8 cellular contexts compared by ENCODE assay signal in genomic region chr7:37833107-37833817, GRCh38. TPM values are rescaled to one million over a fixed set of nuclear protein-coding genes. Genes with fewer than 3 reads are reported as not detected.
DNase-seq lines count a peak whose midpoint lies in the region; ATAC-seq and TF ChIP-seq lines count a peak whose summit lies in the region.

No MANE protein-coding gene starts in this region.

- TF ChIP-seq CTCF in foreskin fibroblast (IDR thresholded peaks at IDR 0.05; ENCODE audit: low read depth, low read length) (peak; percentile 56), neural progenitor cell (IDR thresholded peaks at IDR 0.05) (peak; percentile 76)

- no peaks in the 10 kb centered on the region for H3K36me3 Mint-ChIP-seq in CD8-positive, alpha-beta memory T cell
- H3K36me3 Mint-ChIP-seq in activated T-helper 17 cell treated with anti-CD3 and anti-CD28 coated beads, Interleukin-2, amount 50 U/mL, for 72 hours (ENCODE audit: low read depth) = no peaks in the 10 kb centered on the region
- no peaks in the 10 kb centered on the region for H3K36me3 Mint-ChIP-seq in neural progenitor cell

- WGBS in urinary bladder = 31% methylated on average over 21 of the region's 21 CpGs

- no peaks in the 10 kb centered on the region for H3K9me3 ChIP-seq in CD8-positive, alpha-beta memory T cell (ENCODE audit: low read length)
- H3K9me3 ChIP-seq in neural progenitor cell (ENCODE audit: low read depth) = no peaks in the 10 kb centered on the region

- peak overlapping the region; percentile 69 for H2AFZ ChIP-seq in neural progenitor cell (replicated peaks)

- H3K4me3 ChIP-seq in CD8-positive, alpha-beta memory T cell (ENCODE audit: low read length) = peak overlapping the region; percentile 44
- peak overlapping the region; percentile 14 to 45 for H3K4me3 ChIP-seq in foreskin fibroblast (ENCODE audit: low read depth in 1 of 2, low read length in 2 of 2)
- no peak overlapping the region for H3K4me3 ChIP-seq in neural progenitor cell
- H3K4me3 ChIP-seq in urinary bladder (ENCODE audit: low read depth, low read length) = peak overlapping the region; percentile 8

- no peak overlapping the region for H3K9ac ChIP-seq in neural progenitor cell

- CTCF ChIA-PET in CD8-positive, alpha-beta memory T cell (lab: Charles Lee) = interaction anchor here (1.1 to 1.2 kb wide), 2 partner anchors 12 to 84 kb away, joined by 4 to 7 read pairs; no protein-coding TSS in a partner anchor
- CTCF ChIA-PET in HEK293T (lab: Yijun Ruan, JAX) = interaction anchor here (0.6 to 1.1 kb wide), 5 partner anchors 18 to 598 kb away, joined by 3 to 5 read pairs (median 3); no protein-coding TSS in a partner anchor

- ATAC-seq in activated T-helper 17 cell treated with anti-CD3 and anti-CD28 coated beads, Interleukin-2, amount 50 U/mL, for 72 hours (replicated peaks) = no peak
- ATAC-seq in GM21515 (IDR thresholded peaks at IDR 0.05; ENCODE audit: unreplicated experiment) = no peak

- peak overlapping the region; percentile 33 for H3K4me2 ChIP-seq in neural progenitor cell

- H3K27me3 ChIP-seq in CD8-positive, alpha-beta memory T cell (ENCODE audit: insufficient read depth, low read length, poor library complexity, severe bottlenecking) = no peaks in the 10 kb centered on the region
- no peaks in the 10 kb centered on the region for H3K27me3 ChIP-seq in neural progenitor cell

- peak; percentile 3 to 49 (median 14) for DNase-seq in CD8-positive, alpha-beta memory T cell
- DNase-seq in HEK293T (ENCODE audit: extremely low spot score) (peak; percentile 67), NOMO-1 treated with DMSO at 0.1 percent for 48 hours (lab: John Stamatoyannopoulos, UW; ENCODE audit: unreplicated experiment) (peak; percentile 58), foreskin fibroblast (peak; percentile 0 to 33), neural progenitor cell (ENCODE audit: low spot score) (peak; percentile 81)

- H3K36me3 ChIP-seq in CD8-positive, alpha-beta memory T cell (ENCODE audit: insufficient read depth, low read length) = no peaks in the 10 kb centered on the region
- H3K36me3 ChIP-seq in neural progenitor cell (no peaks in the 10 kb centered on the region), urinary bladder (ENCODE audit: insufficient read depth) (no peaks in the 10 kb centered on the region)

- H3F3A ChIP-seq in neural progenitor cell (ENCODE audit: low read depth) = no peaks in the 10 kb centered on the region

- peak overlapping the region in 2 of 8 donors; percentile 29 to 53 for H3K27ac Mint-ChIP-seq in CD8-positive, alpha-beta memory T cell
- H3K27ac Mint-ChIP-seq in activated T-helper 17 cell treated with anti-CD3 and anti-CD28 coated beads, Interleukin-2, amount 50 U/mL, for 72 hours = no peak overlapping the region
- H3K27ac Mint-ChIP-seq in neural progenitor cell = no peak overlapping the region

- H3K9me3 Mint-ChIP-seq in CD8-positive, alpha-beta memory T cell = no peaks in the 10 kb centered on the region
- no peaks in the 10 kb centered on the region for H3K9me3 Mint-ChIP-seq in activated T-helper 17 cell treated with anti-CD3 and anti-CD28 coated beads, Interleukin-2, amount 50 U/mL, for 72 hours
- no peaks in the 10 kb centered on the region for H3K9me3 Mint-ChIP-seq in neural progenitor cell

- no peak overlapping the region for H3K27ac ChIP-seq in CD8-positive, alpha-beta memory T cell (ENCODE audit: low read depth, low read length)
- H3K27ac ChIP-seq in neural progenitor cell (no peak overlapping the region), urinary bladder (ENCODE audit: low read depth) (no peak overlapping the region)

- peak overlapping the region; percentile 72 to 86 (median 82) for H3K4me3 Mint-ChIP-seq in CD8-positive, alpha-beta memory T cell
- peak overlapping the region; percentile 56 for H3K4me3 Mint-ChIP-seq in activated T-helper 17 cell treated with anti-CD3 and anti-CD28 coated beads, Interleukin-2, amount 50 U/mL, for 72 hours
- H3K4me3 Mint-ChIP-seq in neural progenitor cell = no peak overlapping the region

- H3K27me3 Mint-ChIP-seq in CD8-positive, alpha-beta memory T cell = peaks cover 8 to 21% of the 10 kb centered on the region in 2 donors
- H3K27me3 Mint-ChIP-seq in activated T-helper 17 cell treated with anti-CD3 and anti-CD28 coated beads, Interleukin-2, amount 50 U/mL, for 72 hours = peaks cover 8% of the 10 kb centered on the region
- H3K27me3 Mint-ChIP-seq in neural progenitor cell (ENCODE audit: insufficient read depth, low read depth) = peaks cover 2% of the 10 kb centered on the region

- no peaks in the 10 kb centered on the region for H3K79me2 ChIP-seq in neural progenitor cell (ENCODE audit: low read depth)

- H4K20me1 ChIP-seq in neural progenitor cell (ENCODE audit: low read depth) = no peaks in the 10 kb centered on the region

- POLR2A ChIA-PET in CD8-positive, alpha-beta memory T cell (lab: Charles Lee) = no interaction called here
- POLR2A ChIA-PET in HEK293T (lab: Yijun Ruan, JAX) = no interaction called here

- peaks cover 5 to 11% (median 7%) of the 10 kb centered on the region in 3 donors for H3K4me1 Mint-ChIP-seq in CD8-positive, alpha-beta memory T cell
- H3K4me1 Mint-ChIP-seq in activated T-helper 17 cell treated with anti-CD3 and anti-CD28 coated beads, Interleukin-2, amount 50 U/mL, for 72 hours = no peaks in the 10 kb centered on the region
- no peaks in the 10 kb centered on the region for H3K4me1 Mint-ChIP-seq in neural progenitor cell

- no peaks in the 10 kb centered on the region for H3K4me1 ChIP-seq in CD8-positive, alpha-beta memory T cell (ENCODE audit: insufficient read depth, low read length)
- H3K4me1 ChIP-seq in neural progenitor cell (no peaks in the 10 kb centered on the region), urinary bladder (ENCODE audit: insufficient read depth) (no peaks in the 10 kb centered on the region)

TF ChIP-seq in HEK293T, 16 proteins besides CTCF, POLR2A, EP300 and RAD21:
- TF ChIP-seq ARNT (IDR thresholded peaks at IDR 0.05) (no peak), LEF1 (IDR thresholded peaks at IDR 0.05; ENCODE audit: borderline replicate concordance) (no peak), FOXK2 (IDR thresholded peaks at IDR 0.05) (no peak), PKNOX1 (IDR thresholded peaks at IDR 0.05) (0 out of 2 replicates have a peak, but pooled peaks have one; percentile 13), FOXA1 (IDR thresholded peaks at IDR 0.05) (no peak), ZNF384 (IDR thresholded peaks at IDR 0.05) (no peak), SUZ12 (IDR thresholded peaks at IDR 0.05) (no peak), FOXM1 (IDR thresholded peaks at IDR 0.05; ENCODE audit: borderline replicate concordance) (no peak)

RNA-seq across cellular contexts. Expression of gene NME8, which starts 15.1 kb away (rescaled TPM):
- total RNA-seq in CD8-positive, alpha-beta memory T cell = not detected
- not detected for polyA plus RNA-seq in CD8-positive, alpha-beta memory T cell
- total RNA-seq in activated T-helper 17 cell treated with anti-CD3 and anti-CD28 coated beads, Interleukin-2, amount 50 U/mL, for 72 hours = not detected
- total RNA-seq in neural progenitor cell (ENCODE audit: low replicate concordance) = 0.34 and 9.0 TPM in 2 replicates
- not detected for total RNA-seq in urinary bladder
- polyA plus RNA-seq in urinary bladder = not detected

Comparison
In these comparisons a context has a peak if more than half of its experiments do, and no peak if none do; other contexts are left out.
1. DNase-seq: peak in every context shown above with its lines; median percentile 81 in neural progenitor cell; 67 in HEK293T; 58 in NOMO-1 treated with DMSO at 0.1 percent for 48 hours; 16 in foreskin fibroblast; 14 in CD8-positive, alpha-beta memory T cell.